In the genomic region with DNA sequence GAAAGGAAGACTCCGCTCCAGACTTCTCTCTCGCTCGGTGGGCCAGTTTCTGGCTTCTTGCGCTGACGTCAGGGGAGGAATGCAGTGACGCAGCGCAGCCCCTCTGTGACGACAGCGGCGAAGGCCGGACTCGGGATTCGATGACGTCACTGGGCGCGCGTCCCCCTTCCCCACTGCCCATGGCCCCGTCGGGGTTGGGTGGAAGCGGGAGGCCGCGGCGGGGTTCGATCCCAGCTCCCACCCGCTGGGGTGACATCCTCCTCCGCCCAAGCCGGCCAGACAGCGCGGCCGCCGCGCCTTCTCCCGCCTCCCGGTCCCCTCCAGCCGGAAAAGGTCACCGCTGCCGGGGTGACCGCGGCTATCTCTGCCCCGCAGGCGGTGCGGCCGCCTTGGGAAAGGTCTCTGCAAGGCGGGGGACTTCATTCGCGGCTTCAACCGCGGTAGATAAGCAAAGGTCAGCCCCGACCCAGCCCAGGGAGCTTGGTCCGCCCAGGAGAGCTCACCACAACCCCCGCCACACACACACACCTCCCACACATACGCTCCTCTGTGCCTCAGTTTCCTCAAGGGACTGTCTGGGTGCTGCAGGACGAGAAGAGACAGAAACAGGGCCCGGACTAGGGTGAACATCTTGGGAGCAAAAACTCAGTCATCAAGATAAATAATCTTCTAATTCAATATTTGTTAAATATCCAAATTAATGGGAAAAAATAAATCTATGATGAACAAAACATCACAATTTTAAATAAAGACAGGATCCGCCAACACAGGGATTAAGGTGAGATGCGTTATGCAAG, we compare ENCODE assay signal across 1 cellular context.
TF ChIP-seq lines count a peak whose summit lies in the region.

No MANE protein-coding gene starts in this region.

TF ChIP-seq in K562, 482 proteins besides CTCF, POLR2A, EP300 and RAD21 (continued from another document and continues in another):
- TF ChIP-seq ETV6 (IDR thresholded peaks at IDR 0.05; ENCODE audit: borderline replicate concordance in 1 of 2, low read depth in 2 of 2, low read length in 1 of 2) (peak in 1 of 2 experiments; percentile 83; a peak in 2 of 4 replicates), ETV6 (CRISPR knock-in tag; IDR thresholded peaks at IDR 0.05; ENCODE audit: borderline replicate concordance) (no peak), ETS2 (tag; IDR thresholded peaks at IDR 0.05; ENCODE audit: borderline replicate concordance, poor library complexity, severe bottlenecking) (no peak), NFRKB (IDR thresholded peaks at IDR 0.05; ENCODE audit: low read depth) (peak; percentile 72; the same call in 1 of the 2 replicates), SIN3B (IDR thresholded peaks at IDR 0.05; ENCODE audit: low read depth) (no peak), GABPB2 (CRISPR knock-in tag; conservative IDR thresholded peaks at IDR 0.05) (0 out of 2 replicates have a peak, but pooled peaks have one; percentile 37), ESRRA (IDR thresholded peaks at IDR 0.05; ENCODE audit: borderline replicate concordance, low read depth) (peak; percentile 99), MXI1 (IDR thresholded peaks at IDR 0.05; ENCODE audit: low read depth, low read length) (peak; percentile 64), POLR2G (IDR thresholded peaks at IDR 0.05; ENCODE audit: low read depth, low read length) (peak; percentile 86), TEAD2 (tag; IDR thresholded peaks at IDR 0.05) (no peak), FOXA1 (IDR thresholded peaks at IDR 0.05; ENCODE audit: borderline replicate concordance) (no peak), YY1 (IDR thresholded peaks at IDR 0.05; ENCODE audit: borderline replicate concordance in 1 of 3, control insufficient read depth in 1 of 3, extremely low read depth in 1 of 3, insufficient read depth in 3 of 3, insufficient read length in 1 of 3, insufficient replicate concordance in 2 of 3, low read depth in 1 of 3, low read length in 2 of 3) (peak in 2 of 3 experiments; percentile 59 to 71), FOXK2 (conservative IDR thresholded peaks at IDR 0.05 in 1 of 2, IDR thresholded peaks at IDR 0.05 in 1 of 2; ENCODE audit: low read depth in 2 of 2) (peak; percentile 17 to 36; a peak in 2 of 4 replicates), NFYB (IDR thresholded peaks at IDR 0.05; ENCODE audit: extremely low read depth, insufficient read length) (no peak), ZNF778 (CRISPR knock-in tag; IDR thresholded peaks at IDR 0.05) (no peak)
- TF ChIP-seq, protein P1, sequence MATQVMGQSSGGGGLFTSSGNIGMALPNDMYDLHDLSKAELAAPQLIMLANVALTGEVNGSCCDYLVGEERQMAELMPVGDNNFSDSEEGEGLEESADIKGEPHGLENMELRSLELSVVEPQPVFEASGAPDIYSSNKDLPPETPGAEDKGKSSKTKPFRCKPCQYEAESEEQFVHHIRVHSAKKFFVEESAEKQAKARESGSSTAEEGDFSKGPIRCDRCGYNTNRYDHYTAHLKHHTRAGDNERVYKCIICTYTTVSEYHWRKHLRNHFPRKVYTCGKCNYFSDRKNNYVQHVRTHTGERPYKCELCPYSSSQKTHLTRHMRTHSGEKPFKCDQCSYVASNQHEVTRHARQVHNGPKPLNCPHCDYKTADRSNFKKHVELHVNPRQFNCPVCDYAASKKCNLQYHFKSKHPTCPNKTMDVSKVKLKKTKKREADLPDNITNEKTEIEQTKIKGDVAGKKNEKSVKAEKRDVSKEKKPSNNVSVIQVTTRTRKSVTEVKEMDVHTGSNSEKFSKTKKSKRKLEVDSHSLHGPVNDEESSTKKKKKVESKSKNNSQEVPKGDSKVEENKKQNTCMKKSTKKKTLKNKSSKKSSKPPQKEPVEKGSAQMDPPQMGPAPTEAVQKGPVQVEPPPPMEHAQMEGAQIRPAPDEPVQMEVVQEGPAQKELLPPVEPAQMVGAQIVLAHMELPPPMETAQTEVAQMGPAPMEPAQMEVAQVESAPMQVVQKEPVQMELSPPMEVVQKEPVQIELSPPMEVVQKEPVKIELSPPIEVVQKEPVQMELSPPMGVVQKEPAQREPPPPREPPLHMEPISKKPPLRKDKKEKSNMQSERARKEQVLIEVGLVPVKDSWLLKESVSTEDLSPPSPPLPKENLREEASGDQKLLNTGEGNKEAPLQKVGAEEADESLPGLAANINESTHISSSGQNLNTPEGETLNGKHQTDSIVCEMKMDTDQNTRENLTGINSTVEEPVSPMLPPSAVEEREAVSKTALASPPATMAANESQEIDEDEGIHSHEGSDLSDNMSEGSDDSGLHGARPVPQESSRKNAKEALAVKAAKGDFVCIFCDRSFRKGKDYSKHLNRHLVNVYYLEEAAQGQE (CRISPR knock-in tag; IDR thresholded peaks at IDR 0.05; ENCODE audit: low read depth): 0 out of 2 replicates have a peak, but pooled peaks have one; percentile 68
- TF ChIP-seq, protein P2, sequence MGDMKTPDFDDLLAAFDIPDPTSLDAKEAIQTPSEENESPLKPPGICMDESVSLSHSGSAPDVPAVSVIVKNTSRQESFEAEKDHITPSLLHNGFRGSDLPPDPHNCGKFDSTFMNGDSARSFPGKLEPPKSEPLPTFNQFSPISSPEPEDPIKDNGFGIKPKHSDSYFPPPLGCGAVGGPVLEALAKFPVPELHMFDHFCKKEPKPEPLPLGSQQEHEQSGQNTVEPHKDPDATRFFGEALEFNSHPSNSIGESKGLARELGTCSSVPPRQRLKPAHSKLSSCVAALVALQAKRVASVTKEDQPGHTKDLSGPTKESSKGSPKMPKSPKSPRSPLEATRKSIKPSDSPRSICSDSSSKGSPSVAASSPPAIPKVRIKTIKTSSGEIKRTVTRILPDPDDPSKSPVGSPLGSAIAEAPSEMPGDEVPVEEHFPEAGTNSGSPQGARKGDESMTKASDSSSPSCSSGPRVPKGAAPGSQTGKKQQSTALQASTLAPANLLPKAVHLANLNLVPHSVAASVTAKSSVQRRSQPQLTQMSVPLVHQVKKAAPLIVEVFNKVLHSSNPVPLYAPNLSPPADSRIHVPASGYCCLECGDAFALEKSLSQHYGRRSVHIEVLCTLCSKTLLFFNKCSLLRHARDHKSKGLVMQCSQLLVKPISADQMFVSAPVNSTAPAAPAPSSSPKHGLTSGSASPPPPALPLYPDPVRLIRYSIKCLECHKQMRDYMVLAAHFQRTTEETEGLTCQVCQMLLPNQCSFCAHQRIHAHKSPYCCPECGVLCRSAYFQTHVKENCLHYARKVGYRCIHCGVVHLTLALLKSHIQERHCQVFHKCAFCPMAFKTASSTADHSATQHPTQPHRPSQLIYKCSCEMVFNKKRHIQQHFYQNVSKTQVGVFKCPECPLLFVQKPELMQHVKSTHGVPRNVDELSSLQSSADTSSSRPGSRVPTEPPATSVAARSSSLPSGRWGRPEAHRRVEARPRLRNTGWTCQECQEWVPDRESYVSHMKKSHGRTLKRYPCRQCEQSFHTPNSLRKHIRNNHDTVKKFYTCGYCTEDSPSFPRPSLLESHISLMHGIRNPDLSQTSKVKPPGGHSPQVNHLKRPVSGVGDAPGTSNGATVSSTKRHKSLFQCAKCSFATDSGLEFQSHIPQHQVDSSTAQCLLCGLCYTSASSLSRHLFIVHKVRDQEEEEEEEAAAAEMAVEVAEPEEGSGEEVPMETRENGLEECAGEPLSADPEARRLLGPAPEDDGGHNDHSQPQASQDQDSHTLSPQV (IDR thresholded peaks at IDR 0.05): peak; percentile 69; the same call in 1 of the 2 replicates
- TF ChIP-seq, protein P3, sequence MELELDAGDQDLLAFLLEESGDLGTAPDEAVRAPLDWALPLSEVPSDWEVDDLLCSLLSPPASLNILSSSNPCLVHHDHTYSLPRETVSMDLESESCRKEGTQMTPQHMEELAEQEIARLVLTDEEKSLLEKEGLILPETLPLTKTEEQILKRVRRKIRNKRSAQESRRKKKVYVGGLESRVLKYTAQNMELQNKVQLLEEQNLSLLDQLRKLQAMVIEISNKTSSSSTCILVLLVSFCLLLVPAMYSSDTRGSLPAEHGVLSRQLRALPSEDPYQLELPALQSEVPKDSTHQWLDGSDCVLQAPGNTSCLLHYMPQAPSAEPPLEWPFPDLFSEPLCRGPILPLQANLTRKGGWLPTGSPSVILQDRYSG (tag; conservative IDR thresholded peaks at IDR 0.05; ENCODE audit: low read depth): peak; percentile 92
- TF ChIP-seq, protein P4, sequence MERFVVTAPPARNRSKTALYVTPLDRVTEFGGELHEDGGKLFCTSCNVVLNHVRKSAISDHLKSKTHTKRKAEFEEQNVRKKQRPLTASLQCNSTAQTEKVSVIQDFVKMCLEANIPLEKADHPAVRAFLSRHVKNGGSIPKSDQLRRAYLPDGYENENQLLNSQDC (CRISPR knock-in tag; IDR thresholded peaks at IDR 0.05): 0 out of 2 replicates have a peak, but pooled peaks have one; percentile 12
- TF ChIP-seq, protein P5, sequence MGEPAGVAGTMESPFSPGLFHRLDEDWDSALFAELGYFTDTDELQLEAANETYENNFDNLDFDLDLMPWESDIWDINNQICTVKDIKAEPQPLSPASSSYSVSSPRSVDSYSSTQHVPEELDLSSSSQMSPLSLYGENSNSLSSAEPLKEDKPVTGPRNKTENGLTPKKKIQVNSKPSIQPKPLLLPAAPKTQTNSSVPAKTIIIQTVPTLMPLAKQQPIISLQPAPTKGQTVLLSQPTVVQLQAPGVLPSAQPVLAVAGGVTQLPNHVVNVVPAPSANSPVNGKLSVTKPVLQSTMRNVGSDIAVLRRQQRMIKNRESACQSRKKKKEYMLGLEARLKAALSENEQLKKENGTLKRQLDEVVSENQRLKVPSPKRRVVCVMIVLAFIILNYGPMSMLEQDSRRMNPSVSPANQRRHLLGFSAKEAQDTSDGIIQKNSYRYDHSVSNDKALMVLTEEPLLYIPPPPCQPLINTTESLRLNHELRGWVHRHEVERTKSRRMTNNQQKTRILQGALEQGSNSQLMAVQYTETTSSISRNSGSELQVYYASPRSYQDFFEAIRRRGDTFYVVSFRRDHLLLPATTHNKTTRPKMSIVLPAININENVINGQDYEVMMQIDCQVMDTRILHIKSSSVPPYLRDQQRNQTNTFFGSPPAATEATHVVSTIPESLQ (CRISPR knock-in tag; IDR thresholded peaks at IDR 0.05): no peak
- TF ChIP-seq, protein P6, sequence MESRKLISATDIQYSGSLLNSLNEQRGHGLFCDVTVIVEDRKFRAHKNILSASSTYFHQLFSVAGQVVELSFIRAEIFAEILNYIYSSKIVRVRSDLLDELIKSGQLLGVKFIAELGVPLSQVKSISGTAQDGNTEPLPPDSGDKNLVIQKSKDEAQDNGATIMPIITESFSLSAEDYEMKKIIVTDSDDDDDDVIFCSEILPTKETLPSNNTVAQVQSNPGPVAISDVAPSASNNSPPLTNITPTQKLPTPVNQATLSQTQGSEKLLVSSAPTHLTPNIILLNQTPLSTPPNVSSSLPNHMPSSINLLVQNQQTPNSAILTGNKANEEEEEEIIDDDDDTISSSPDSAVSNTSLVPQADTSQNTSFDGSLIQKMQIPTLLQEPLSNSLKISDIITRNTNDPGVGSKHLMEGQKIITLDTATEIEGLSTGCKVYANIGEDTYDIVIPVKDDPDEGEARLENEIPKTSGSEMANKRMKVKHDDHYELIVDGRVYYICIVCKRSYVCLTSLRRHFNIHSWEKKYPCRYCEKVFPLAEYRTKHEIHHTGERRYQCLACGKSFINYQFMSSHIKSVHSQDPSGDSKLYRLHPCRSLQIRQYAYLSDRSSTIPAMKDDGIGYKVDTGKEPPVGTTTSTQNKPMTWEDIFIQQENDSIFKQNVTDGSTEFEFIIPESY (CRISPR knock-in tag; IDR thresholded peaks at IDR 0.05): peak; percentile 70; the same call in 1 of the 2 replicates
- TF ChIP-seq, protein P7, sequence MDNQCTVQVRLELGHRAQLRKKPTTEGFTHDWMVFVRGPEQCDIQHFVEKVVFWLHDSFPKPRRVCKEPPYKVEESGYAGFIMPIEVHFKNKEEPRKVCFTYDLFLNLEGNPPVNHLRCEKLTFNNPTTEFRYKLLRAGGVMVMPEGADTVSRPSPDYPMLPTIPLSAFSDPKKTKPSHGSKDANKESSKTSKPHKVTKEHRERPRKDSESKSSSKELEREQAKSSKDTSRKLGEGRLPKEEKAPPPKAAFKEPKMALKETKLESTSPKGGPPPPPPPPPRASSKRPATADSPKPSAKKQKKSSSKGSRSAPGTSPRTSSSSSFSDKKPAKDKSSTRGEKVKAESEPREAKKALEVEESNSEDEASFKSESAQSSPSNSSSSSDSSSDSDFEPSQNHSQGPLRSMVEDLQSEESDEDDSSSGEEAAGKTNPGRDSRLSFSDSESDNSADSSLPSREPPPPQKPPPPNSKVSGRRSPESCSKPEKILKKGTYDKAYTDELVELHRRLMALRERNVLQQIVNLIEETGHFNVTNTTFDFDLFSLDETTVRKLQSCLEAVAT (IDR thresholded peaks at IDR 0.05): peak in 1 of 2 experiments; percentile 99; a peak in 3 of 4 replicates
- TF ChIP-seq, protein P8, sequence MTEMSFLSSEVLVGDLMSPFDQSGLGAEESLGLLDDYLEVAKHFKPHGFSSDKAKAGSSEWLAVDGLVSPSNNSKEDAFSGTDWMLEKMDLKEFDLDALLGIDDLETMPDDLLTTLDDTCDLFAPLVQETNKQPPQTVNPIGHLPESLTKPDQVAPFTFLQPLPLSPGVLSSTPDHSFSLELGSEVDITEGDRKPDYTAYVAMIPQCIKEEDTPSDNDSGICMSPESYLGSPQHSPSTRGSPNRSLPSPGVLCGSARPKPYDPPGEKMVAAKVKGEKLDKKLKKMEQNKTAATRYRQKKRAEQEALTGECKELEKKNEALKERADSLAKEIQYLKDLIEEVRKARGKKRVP (CRISPR knock-in tag; IDR thresholded peaks at IDR 0.05): peak; percentile 58; the same call in 1 of the 2 replicates
- TF ChIP-seq, protein P9, sequence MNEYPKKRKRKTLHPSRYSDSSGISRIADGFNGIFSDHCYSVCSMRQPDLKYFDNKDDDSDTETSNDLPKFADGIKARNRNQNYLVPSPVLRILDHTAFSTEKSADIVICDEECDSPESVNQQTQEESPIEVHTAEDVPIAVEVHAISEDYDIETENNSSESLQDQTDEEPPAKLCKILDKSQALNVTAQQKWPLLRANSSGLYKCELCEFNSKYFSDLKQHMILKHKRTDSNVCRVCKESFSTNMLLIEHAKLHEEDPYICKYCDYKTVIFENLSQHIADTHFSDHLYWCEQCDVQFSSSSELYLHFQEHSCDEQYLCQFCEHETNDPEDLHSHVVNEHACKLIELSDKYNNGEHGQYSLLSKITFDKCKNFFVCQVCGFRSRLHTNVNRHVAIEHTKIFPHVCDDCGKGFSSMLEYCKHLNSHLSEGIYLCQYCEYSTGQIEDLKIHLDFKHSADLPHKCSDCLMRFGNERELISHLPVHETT (CRISPR knock-in tag; conservative IDR thresholded peaks at IDR 0.05 in 1 of 2, IDR thresholded peaks at IDR 0.05 in 1 of 2): peak in 1 of 2 experiments; percentile 92; a peak in 2 of 4 replicates
